In genomic region chr22:28984482-28985158, GRCh38 we compare ENCODE assay signal across 13 cellular contexts.
"Had no signal": no experiment of that assay in that cellular context is flagged by ENCODE, and none has a peak within 500 bp of the region (broad histone marks: within the 10 kb centered on the region; RNA-seq: fewer than 3 reads in every experiment).

No MANE protein-coding gene starts in this region.

- H3K27ac ChIP-seq: esophagus squamous epithelium, skin epidermis, suprapubic skin had no signal

- H3K4me3 ChIP-seq: esophagus squamous epithelium, skin epidermis, suprapubic skin had no signal

- H3K27ac Mint-ChIP-seq: activated naive CD8-positive, alpha-beta T cell; effector memory CD8-positive, alpha-beta T cell; immature natural killer cell; stimulated activated naive CD8-positive, alpha-beta T cell treated with anti-CD3 and anti-CD28 coated beads, Interleukin-15, Interleukin-2, amounts not matched to agents 100 ng/mL and 50 ng/mL, for 24 hours; T-helper 1 cell treated with Interleukin-12 subunit alpha and Interleukin-12 subunit beta and Interleukin-4 antibody, amounts not matched to agents 30 μg/mL and 1 μg/mL, for 36 hours had no signal

- H3K9me3 ChIP-seq: esophagus squamous epithelium, suprapubic skin had no signal

- H3K27me3 ChIP-seq: esophagus squamous epithelium, suprapubic skin had no signal

- DNase-seq: activated CD4-positive, alpha-beta T cell treated with anti-CD3 and anti-CD28 coated beads for 1 hour; activated CD4-positive, alpha-beta T cell treated with anti-CD3 and anti-CD28 coated beads, Interleukin-2, amount 50 U/mL, for 4 hours; effector memory CD8-positive, alpha-beta T cell; esophagus squamous epithelium; immature natural killer cell; kidney glomerular epithelial cell; left ventricle myocardium superior; occipital lobe had no signal

- H3K4me3 Mint-ChIP-seq: activated naive CD8-positive, alpha-beta T cell; effector memory CD8-positive, alpha-beta T cell; immature natural killer cell; stimulated activated naive CD8-positive, alpha-beta T cell treated with anti-CD3 and anti-CD28 coated beads, Interleukin-15, Interleukin-2, amounts not matched to agents 100 ng/mL and 50 ng/mL, for 24 hours; T-helper 1 cell treated with Interleukin-12 subunit alpha and Interleukin-12 subunit beta and Interleukin-4 antibody, amounts not matched to agents 30 μg/mL and 1 μg/mL, for 36 hours had no signal

- H3K9me3 Mint-ChIP-seq: immature natural killer cell had no signal

- ATAC-seq: effector memory CD8-positive, alpha-beta T cell had no signal
